Comparison of ENCODE assay signal across 8 cellular contexts in genomic region chr6:28354688-28355554, GRCh38. TPM values are rescaled to one million over a fixed set of nuclear protein-coding genes. Genes with fewer than 3 reads are reported as not detected.
DNase-seq lines count a peak whose midpoint lies in the region; ATAC-seq, FAIRE-seq and TF ChIP-seq lines count a peak whose summit lies in the region.

No MANE protein-coding gene starts in this region.

- TF ChIP-seq CTCF in CD8-positive, alpha-beta T cell (IDR thresholded peaks at IDR 0.05) = no peak
- no peak for TF ChIP-seq CTCF in Peyer's patch (IDR thresholded peaks at IDR 0.05)
- no peak for TF ChIP-seq CTCF in esophagus muscularis mucosa (IDR thresholded peaks at IDR 0.05)

- H3K36me3 ChIP-seq in CD8-positive, alpha-beta T cell (ENCODE audit: insufficient read depth, low read length) = no peaks in the 10 kb centered on the region
- H3K36me3 ChIP-seq in Peyer's patch (no peaks in the 10 kb centered on the region), esophagus muscularis mucosa (peaks cover 0 to 8% (median 4%) of the 10 kb centered on the region in 4 donors), rectal smooth muscle tissue (ENCODE audit: control insufficient read depth, insufficient read depth, low read length) (no peaks in the 10 kb centered on the region)

- H3K27me3 Mint-ChIP-seq in CD8-positive, alpha-beta T cell (ENCODE audit: low read depth) = no peaks in the 10 kb centered on the region

- H3K9me3 Mint-ChIP-seq in CD8-positive, alpha-beta T cell = no peaks in the 10 kb centered on the region

- intact Hi-C loops in CD8-positive, alpha-beta T cell (cut with DNase I, micrococcal nuclease) = loop anchor here in 1 of 2 experiments (2.0 to 10.0 kb wide), 3 partner anchors 453 to 1192 kb away; no protein-coding TSS in a partner anchor
- intact Hi-C loops in esophagus muscularis mucosa (cut with DNase I) = loop anchor here (5.0 kb wide), 4 partner anchors 78 to 273 kb away; partner anchors contain the start of genes ZKSCAN8, ZNF165 and ZSCAN26

- H3K27me3 ChIP-seq in CD8-positive, alpha-beta T cell (ENCODE audit: insufficient read depth, low read length) = no peaks in the 10 kb centered on the region
- H3K27me3 ChIP-seq in Peyer's patch (no peaks in the 10 kb centered on the region), esophagus muscularis mucosa (no peaks in the 10 kb centered on the region), rectal smooth muscle tissue (ENCODE audit: control insufficient read depth, insufficient read depth, low read length) (no peaks in the 10 kb centered on the region)

- TF ChIP-seq POLR2A in Peyer's patch (IDR thresholded peaks at IDR 0.05) (no peak), esophagus muscularis mucosa (IDR thresholded peaks at IDR 0.05; ENCODE audit: low read depth) (no peak)

- DNase-seq in CD8-positive, alpha-beta T cell = no peak
- DNase-seq in Peyer's patch (no peak), esophagus muscularis mucosa (ENCODE audit: extremely low spot score) (no peak), HTR-8/SVneo (ENCODE audit: insufficient read length, low spot score) (no peak), NOMO-1 (lab: John Stamatoyannopoulos, UW; ENCODE audit: unreplicated experiment in 2 of 2) (no peak), AML-193 (lab: John Stamatoyannopoulos, UW) (no peak)

- CTCF ChIA-PET in CD8-positive, alpha-beta T cell (lab: Charles Lee) = interaction anchor here (0.6 to 3.0 kb wide), 24 partner anchors 10 to 455 kb away, joined by 3 to 17 read pairs (median 6); partner anchors contain the start of genes ZKSCAN4, ZKSCAN8 and ZSCAN26

- no peak for TF ChIP-seq EP300 in esophagus muscularis mucosa (IDR thresholded peaks at IDR 0.05)

- H3K4me1 ChIP-seq in CD8-positive, alpha-beta T cell (ENCODE audit: insufficient read depth, low read length) = peaks cover 26% of the 10 kb centered on the region
- peaks cover 0 to 32% (median 0%) of the 10 kb centered on the region in 4 donors for H3K4me1 ChIP-seq in Peyer's patch
- H3K4me1 ChIP-seq in esophagus muscularis mucosa = peaks cover 37 to 60% (median 54%) of the 10 kb centered on the region in 4 donors
- H3K4me1 ChIP-seq in rectal smooth muscle tissue (ENCODE audit: control insufficient read depth, insufficient read depth, low read length) = peaks cover 25% of the 10 kb centered on the region

- peaks cover 9% of the 10 kb centered on the region for H3K36me3 Mint-ChIP-seq in CD8-positive, alpha-beta T cell

- H3K4me1 Mint-ChIP-seq in CD8-positive, alpha-beta T cell (ENCODE audit: low read depth) = peaks cover 44% of the 10 kb centered on the region

- H3K4me3 Mint-ChIP-seq in CD8-positive, alpha-beta T cell = peak overlapping the region; percentile 90

- no peak overlapping the region for H3K27ac Mint-ChIP-seq in CD8-positive, alpha-beta T cell

- no peaks in the 10 kb centered on the region for H3K9me3 ChIP-seq in CD8-positive, alpha-beta T cell (ENCODE audit: low read length)
- H3K9me3 ChIP-seq in Peyer's patch (no peaks in the 10 kb centered on the region), esophagus muscularis mucosa (no peaks in the 10 kb centered on the region)

- H3K9ac ChIP-seq in rectal smooth muscle tissue (ENCODE audit: low read length) = no peak overlapping the region

- H3K27ac ChIP-seq in CD8-positive, alpha-beta T cell (ENCODE audit: low read depth, low read length) = no peak overlapping the region
- H3K27ac ChIP-seq in Peyer's patch (peak overlapping the region in 3 of 4 donors; percentile 64 to 89 (median 85)), esophagus muscularis mucosa (replicated peaks in 1 of 4) (peak overlapping the region; percentile 83 to 88 (median 87)), rectal smooth muscle tissue (ENCODE audit: low read depth, low read length) (peak overlapping the region; percentile 90)

- 86% methylated on average over 10 of the region's 10 CpGs for WGBS in esophagus muscularis mucosa

- no peak overlapping the region for H3K4me3 ChIP-seq in CD8-positive, alpha-beta T cell (ENCODE audit: low read depth, low read length)
- H3K4me3 ChIP-seq in Peyer's patch = peak overlapping the region in 2 of 4 donors; percentile 57 to 59
- H3K4me3 ChIP-seq in esophagus muscularis mucosa = peak overlapping the region; percentile 60 to 74 (median 64)
- peak overlapping the region; percentile 62 for H3K4me3 ChIP-seq in rectal smooth muscle tissue (ENCODE audit: low read length)

- POLR2A ChIA-PET in CD8-positive, alpha-beta T cell (lab: Charles Lee) = interaction anchor here (1.0 to 1.6 kb wide), 3 partner anchors 19 to 250 kb away, joined by 3 to 9 read pairs (median 4); partner anchors contain the start of genes ZSCAN26 and ZSCAN31

- ATAC-seq in CD8-positive, alpha-beta T cell = no peak
- ATAC-seq in HG03378 (IDR thresholded peaks at IDR 0.05; ENCODE audit: unreplicated experiment) = no peak

- FAIRE-seq in HTR-8/SVneo (lab: Jason Lieb, UNC) = no peak

RNA-seq across cellular contexts. Expression of gene ZKSCAN3, which starts 5.2 kb away (rescaled TPM):
- total RNA-seq in CD8-positive, alpha-beta T cell = under 1 TPM; 0.61 to 0.68 TPM
- total RNA-seq in Peyer's patch (1 to 10 TPM; 2.5 to 7.0 (median 4.6) TPM), esophagus muscularis mucosa (10 to 100 TPM in 1 of 4 donors, 1 to 10 TPM in 3; 2.8 to 10.4 (median 6.4) TPM)

RNA-seq across cellular contexts. Expression of gene ZSCAN31, which starts 19.0 kb away (rescaled TPM):
- 1 to 10 TPM; 1.4 to 1.9 TPM for total RNA-seq in CD8-positive, alpha-beta T cell
- total RNA-seq in Peyer's patch (1 to 10 TPM; 5.6 to 9.2 (median 8.2) TPM), esophagus muscularis mucosa (10 to 100 TPM; 13.1 to 39.1 (median 24.1) TPM)

RNA-seq across cellular contexts. Expression of gene ZSCAN12, which starts 44.6 kb away (rescaled TPM):
- 1 to 10 TPM; 2.8 to 3.0 TPM for total RNA-seq in CD8-positive, alpha-beta T cell
- total RNA-seq in Peyer's patch (10 to 100 TPM in 1 of 4 donors, 1 to 10 TPM in 3; 4.0 to 19.8 (median 7.5) TPM), esophagus muscularis mucosa (1 to 10 TPM; 4.0 to 5.7 (median 4.6) TPM)
